Comparison of ENCODE assay signal across 11 cellular contexts in genomic region chr14:62138593-62138992, GRCh38.
"Had no signal": no experiment of that assay in that cellular context is flagged by ENCODE, and none has a peak within 500 bp of the region (broad histone marks: within the 10 kb centered on the region; RNA-seq: fewer than 3 reads in every experiment).

No MANE protein-coding gene starts in this region.

- H3K4me3 ChIP-seq: ovary, stomach, thoracic aorta had no signal

- ATAC-seq: activated CD8-positive, alpha-beta memory T cell treated with anti-CD3 and anti-CD28 coated beads, Interleukin-2, amount 10 ng/mL, durations not matched to agents 7 days and 5 days; T-helper 17 cell had no signal

- H3K9me3 ChIP-seq: ovary, thoracic aorta had no signal

- H3K4me1 ChIP-seq: stomach had no signal

- H3K4me1 Mint-ChIP-seq: activated CD8-positive, alpha-beta memory T cell treated with anti-CD3 and anti-CD28 coated beads, Interleukin-2, amount 10 ng/mL, durations not matched to agents 7 days and 5 days had no signal

- H3K27ac Mint-ChIP-seq: activated CD8-positive, alpha-beta memory T cell treated with anti-CD3 and anti-CD28 coated beads, Interleukin-2, amount 10 ng/mL, durations not matched to agents 7 days and 5 days; activated naive CD8-positive, alpha-beta T cell; T-helper 17 cell had no signal

- H3K27ac ChIP-seq: ovary, stomach, thoracic aorta had no signal

- H3K27me3 ChIP-seq: ovary had no signal

- H3K36me3 Mint-ChIP-seq: activated CD8-positive, alpha-beta memory T cell treated with anti-CD3 and anti-CD28 coated beads, Interleukin-2, amount 10 ng/mL, durations not matched to agents 7 days and 5 days; activated naive CD8-positive, alpha-beta T cell had no signal

- H3K4me3 Mint-ChIP-seq: activated CD8-positive, alpha-beta memory T cell treated with anti-CD3 and anti-CD28 coated beads, Interleukin-2, amount 10 ng/mL, durations not matched to agents 7 days and 5 days; activated naive CD8-positive, alpha-beta T cell; T-helper 17 cell had no signal

- DNase-seq: activated CD4-positive, alpha-beta T cell treated with anti-CD3 and anti-CD28 coated beads, Interleukin-2, amount 50 U/mL, for 48 hours; activated CD4-positive, CD25-positive, alpha-beta regulatory T cell treated with anti-CD3 and anti-CD28 coated beads, Interleukin-2, amount 50 U/mL, for 72 hours; activated CD8-positive, alpha-beta memory T cell treated with anti-CD3 and anti-CD28 coated beads, Interleukin-2, amount 10 ng/mL, durations not matched to agents 7 days and 5 days; activated gamma-delta T cell; activated T-cell treated with anti-CD3 and anti-CD28 coated beads, Interleukin-2, amount 50 U/mL, for 48 hours; glutamatergic neuron; ovary; stomach; T-helper 17 cell had no signal

- H3K36me3 ChIP-seq: ovary, stomach, thoracic aorta had no signal
